In genomic region chr20:57264908-57265648, GRCh38 we compare ENCODE assay signal across 1 cellular context.
TF ChIP-seq lines count a peak whose summit lies in the region.

No MANE protein-coding gene starts in this region.

TF ChIP-seq in H1, 55 proteins besides CTCF, POLR2A, EP300 and RAD21 (continued from another document):
- TF ChIP-seq MAX (IDR thresholded peaks at IDR 0.05) (peak; percentile 60), EZH2 (IDR thresholded peaks at IDR 0.05; ENCODE audit: low read depth, low read length, severe bottlenecking) (peak; percentile 88), ATF3 (IDR thresholded peaks at IDR 0.05; ENCODE audit: insufficient read depth, low read depth, low read length) (no peak), E2F6 (IDR thresholded peaks at IDR 0.05) (peak; percentile 54), ASH2L (IDR thresholded peaks at IDR 0.05; ENCODE audit: low read length) (peak; percentile 48), RNF2 (IDR thresholded peaks at IDR 0.05; ENCODE audit: borderline replicate concordance, low read depth, low read length, missing control alignments, poor library complexity, severe bottlenecking) (peak; percentile 44)
